In the genomic region with DNA sequence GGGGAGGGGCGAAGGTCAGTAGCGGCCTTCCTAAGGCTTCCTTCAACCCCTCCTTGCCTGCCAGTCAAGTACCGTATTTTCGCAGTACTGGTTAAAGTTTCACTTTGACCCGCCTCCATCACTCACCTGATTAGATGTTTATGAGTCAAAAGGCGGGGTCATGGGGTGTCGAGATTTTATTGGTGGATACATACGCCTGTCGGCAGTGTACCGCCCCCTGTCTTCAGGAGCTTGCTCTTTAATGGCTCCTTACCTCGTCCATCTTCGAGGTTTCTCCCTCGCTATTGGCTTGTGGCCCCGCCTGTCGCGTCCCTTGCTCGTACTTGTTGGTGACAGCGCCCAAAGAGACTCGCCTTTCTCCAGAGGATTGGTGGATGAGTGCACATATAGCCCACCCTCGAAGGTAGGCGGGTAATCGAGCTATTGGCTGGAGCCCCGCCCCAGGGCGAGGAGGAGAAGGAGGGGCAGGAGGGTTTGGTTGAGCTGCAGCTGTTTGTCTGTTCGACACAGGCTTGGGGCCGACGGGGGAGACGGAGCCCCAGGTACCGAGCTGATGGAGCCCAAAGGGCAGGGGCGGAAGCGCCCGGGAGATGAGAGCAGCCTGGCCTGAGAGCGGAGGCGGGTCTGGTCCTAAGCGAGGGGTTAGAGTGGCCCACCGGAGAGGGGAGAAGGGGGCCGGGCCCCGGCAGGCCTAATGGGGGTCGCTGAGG, we compare ENCODE assay signal across 1 cellular context.
TF ChIP-seq lines count a peak whose summit lies in the region.

A gene with protein sequence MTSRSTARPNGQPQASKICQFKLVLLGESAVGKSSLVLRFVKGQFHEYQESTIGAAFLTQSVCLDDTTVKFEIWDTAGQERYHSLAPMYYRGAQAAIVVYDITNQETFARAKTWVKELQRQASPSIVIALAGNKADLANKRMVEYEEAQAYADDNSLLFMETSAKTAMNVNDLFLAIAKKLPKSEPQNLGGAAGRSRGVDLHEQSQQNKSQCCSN (plus strand): TSS at position 481 of the 710 bp plus-strand sequence. CDS start 12,883 bp downstream, outside the sequence.

TF ChIP-seq in HepG2, 621 proteins besides CTCF, POLR2A, EP300 and RAD21 (continued from another document and continues in another):
- TF ChIP-seq, protein P1, sequence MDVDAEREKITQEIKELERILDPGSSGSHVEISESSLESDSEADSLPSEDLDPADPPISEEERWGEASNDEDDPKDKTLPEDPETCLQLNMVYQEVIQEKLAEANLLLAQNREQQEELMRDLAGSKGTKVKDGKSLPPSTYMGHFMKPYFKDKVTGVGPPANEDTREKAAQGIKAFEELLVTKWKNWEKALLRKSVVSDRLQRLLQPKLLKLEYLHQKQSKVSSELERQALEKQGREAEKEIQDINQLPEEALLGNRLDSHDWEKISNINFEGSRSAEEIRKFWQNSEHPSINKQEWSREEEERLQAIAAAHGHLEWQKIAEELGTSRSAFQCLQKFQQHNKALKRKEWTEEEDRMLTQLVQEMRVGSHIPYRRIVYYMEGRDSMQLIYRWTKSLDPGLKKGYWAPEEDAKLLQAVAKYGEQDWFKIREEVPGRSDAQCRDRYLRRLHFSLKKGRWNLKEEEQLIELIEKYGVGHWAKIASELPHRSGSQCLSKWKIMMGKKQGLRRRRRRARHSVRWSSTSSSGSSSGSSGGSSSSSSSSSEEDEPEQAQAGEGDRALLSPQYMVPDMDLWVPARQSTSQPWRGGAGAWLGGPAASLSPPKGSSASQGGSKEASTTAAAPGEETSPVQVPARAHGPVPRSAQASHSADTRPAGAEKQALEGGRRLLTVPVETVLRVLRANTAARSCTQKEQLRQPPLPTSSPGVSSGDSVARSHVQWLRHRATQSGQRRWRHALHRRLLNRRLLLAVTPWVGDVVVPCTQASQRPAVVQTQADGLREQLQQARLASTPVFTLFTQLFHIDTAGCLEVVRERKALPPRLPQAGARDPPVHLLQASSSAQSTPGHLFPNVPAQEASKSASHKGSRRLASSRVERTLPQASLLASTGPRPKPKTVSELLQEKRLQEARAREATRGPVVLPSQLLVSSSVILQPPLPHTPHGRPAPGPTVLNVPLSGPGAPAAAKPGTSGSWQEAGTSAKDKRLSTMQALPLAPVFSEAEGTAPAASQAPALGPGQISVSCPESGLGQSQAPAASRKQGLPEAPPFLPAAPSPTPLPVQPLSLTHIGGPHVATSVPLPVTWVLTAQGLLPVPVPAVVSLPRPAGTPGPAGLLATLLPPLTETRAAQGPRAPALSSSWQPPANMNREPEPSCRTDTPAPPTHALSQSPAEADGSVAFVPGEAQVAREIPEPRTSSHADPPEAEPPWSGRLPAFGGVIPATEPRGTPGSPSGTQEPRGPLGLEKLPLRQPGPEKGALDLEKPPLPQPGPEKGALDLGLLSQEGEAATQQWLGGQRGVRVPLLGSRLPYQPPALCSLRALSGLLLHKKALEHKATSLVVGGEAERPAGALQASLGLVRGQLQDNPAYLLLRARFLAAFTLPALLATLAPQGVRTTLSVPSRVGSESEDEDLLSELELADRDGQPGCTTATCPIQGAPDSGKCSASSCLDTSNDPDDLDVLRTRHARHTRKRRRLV (CRISPR knock-in tag; IDR thresholded peaks at IDR 0.05), result peak; percentile 68; the same call in 1 of the 2 replicates
- TF ChIP-seq MAZ (IDR thresholded peaks at IDR 0.05; ENCODE audit: borderline replicate concordance, low read depth, low read length) (peak; percentile 67), MAZ (CRISPR knock-in tag; IDR thresholded peaks at IDR 0.05; ENCODE audit: low read depth) (peak; percentile 48; the same call in 1 of the 2 replicates), ZNF160 (CRISPR knock-in tag; IDR thresholded peaks at IDR 0.05) (no peak), HOXD1 (CRISPR knock-in tag; IDR thresholded peaks at IDR 0.05) (peak; percentile 62; the same call in 1 of the 2 replicates), ZNF672 (CRISPR knock-in tag; IDR thresholded peaks at IDR 0.05) (no peak), SAP130 (CRISPR knock-in tag; IDR thresholded peaks at IDR 0.05; ENCODE audit: low read depth) (peak; percentile 97), NR2F2 (IDR thresholded peaks at IDR 0.05; ENCODE audit: borderline replicate concordance, low read depth) (peak; percentile 34; the same call in 1 of the 2 replicates), THAP11 (CRISPR knock-in tag; IDR thresholded peaks at IDR 0.05) (peak; percentile 92), TCF12 (IDR thresholded peaks at IDR 0.05) (no peak), TCF12 (CRISPR knock-in tag; IDR thresholded peaks at IDR 0.05) (no peak; the same call in 1 of the 2 replicates), ZNF790 (CRISPR knock-in tag; IDR thresholded peaks at IDR 0.05; ENCODE audit: borderline replicate concordance) (no peak), TGIF2 (CRISPR knock-in tag; IDR thresholded peaks at IDR 0.05) (peak; percentile 69), ZNF589 (CRISPR knock-in tag; conservative IDR thresholded peaks at IDR 0.05) (0 out of 2 replicates have a peak, but pooled peaks have one; percentile 10), KDM2A (CRISPR knock-in tag; IDR thresholded peaks at IDR 0.05; ENCODE audit: borderline replicate concordance, low read depth) (peak; percentile 79), SOX6 (IDR thresholded peaks at IDR 0.05) (no peak), SOX6 (CRISPR knock-in tag; IDR thresholded peaks at IDR 0.05) (peak; percentile 62), ZNF441 (CRISPR knock-in tag; IDR thresholded peaks at IDR 0.05; ENCODE audit: borderline replicate concordance) (no peak), ZNF766 (CRISPR knock-in tag; IDR thresholded peaks at IDR 0.05; ENCODE audit: borderline replicate concordance) (no peak), ZNF570 (CRISPR knock-in tag; IDR thresholded peaks at IDR 0.05; ENCODE audit: borderline replicate concordance) (peak; percentile 90; the same call in 1 of the 2 replicates)
- TF ChIP-seq, protein P2, sequence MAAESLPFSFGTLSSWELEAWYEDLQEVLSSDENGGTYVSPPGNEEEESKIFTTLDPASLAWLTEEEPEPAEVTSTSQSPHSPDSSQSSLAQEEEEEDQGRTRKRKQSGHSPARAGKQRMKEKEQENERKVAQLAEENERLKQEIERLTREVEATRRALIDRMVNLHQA (CRISPR knock-in tag; IDR thresholded peaks at IDR 0.05), result no peak
- TF ChIP-seq, protein P3, sequence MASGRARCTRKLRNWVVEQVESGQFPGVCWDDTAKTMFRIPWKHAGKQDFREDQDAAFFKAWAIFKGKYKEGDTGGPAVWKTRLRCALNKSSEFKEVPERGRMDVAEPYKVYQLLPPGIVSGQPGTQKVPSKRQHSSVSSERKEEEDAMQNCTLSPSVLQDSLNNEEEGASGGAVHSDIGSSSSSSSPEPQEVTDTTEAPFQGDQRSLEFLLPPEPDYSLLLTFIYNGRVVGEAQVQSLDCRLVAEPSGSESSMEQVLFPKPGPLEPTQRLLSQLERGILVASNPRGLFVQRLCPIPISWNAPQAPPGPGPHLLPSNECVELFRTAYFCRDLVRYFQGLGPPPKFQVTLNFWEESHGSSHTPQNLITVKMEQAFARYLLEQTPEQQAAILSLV (CRISPR knock-in tag; IDR thresholded peaks at IDR 0.05; ENCODE audit: borderline replicate concordance), result peak; percentile 61; the same call in 1 of the 2 replicates
- TF ChIP-seq, protein P4, sequence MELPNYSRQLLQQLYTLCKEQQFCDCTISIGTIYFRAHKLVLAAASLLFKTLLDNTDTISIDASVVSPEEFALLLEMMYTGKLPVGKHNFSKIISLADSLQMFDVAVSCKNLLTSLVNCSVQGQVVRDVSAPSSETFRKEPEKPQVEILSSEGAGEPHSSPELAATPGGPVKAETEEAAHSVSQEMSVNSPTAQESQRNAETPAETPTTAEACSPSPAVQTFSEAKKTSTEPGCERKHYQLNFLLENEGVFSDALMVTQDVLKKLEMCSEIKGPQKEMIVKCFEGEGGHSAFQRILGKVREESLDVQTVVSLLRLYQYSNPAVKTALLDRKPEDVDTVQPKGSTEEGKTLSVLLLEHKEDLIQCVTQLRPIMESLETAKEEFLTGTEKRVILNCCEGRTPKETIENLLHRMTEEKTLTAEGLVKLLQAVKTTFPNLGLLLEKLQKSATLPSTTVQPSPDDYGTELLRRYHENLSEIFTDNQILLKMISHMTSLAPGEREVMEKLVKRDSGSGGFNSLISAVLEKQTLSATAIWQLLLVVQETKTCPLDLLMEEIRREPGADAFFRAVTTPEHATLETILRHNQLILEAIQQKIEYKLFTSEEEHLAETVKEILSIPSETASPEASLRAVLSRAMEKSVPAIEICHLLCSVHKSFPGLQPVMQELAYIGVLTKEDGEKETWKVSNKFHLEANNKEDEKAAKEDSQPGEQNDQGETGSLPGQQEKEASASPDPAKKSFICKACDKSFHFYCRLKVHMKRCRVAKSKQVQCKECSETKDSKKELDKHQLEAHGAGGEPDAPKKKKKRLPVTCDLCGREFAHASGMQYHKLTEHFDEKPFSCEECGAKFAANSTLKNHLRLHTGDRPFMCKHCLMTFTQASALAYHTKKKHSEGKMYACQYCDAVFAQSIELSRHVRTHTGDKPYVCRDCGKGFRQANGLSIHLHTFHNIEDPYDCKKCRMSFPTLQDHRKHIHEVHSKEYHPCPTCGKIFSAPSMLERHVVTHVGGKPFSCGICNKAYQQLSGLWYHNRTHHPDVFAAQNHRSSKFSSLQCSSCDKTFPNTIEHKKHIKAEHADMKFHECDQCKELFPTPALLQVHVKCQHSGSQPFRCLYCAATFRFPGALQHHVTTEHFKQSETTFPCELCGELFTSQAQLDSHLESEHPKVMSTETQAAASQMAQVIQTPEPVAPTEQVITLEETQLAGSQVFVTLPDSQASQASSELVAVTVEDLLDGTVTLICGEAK (IDR thresholded peaks at IDR 0.05), result no peak
- TF ChIP-seq, protein P4 (CRISPR knock-in tag; IDR thresholded peaks at IDR 0.05), result peak; percentile 68; the same call in 1 of the 2 replicates
- TF ChIP-seq, protein P5, sequence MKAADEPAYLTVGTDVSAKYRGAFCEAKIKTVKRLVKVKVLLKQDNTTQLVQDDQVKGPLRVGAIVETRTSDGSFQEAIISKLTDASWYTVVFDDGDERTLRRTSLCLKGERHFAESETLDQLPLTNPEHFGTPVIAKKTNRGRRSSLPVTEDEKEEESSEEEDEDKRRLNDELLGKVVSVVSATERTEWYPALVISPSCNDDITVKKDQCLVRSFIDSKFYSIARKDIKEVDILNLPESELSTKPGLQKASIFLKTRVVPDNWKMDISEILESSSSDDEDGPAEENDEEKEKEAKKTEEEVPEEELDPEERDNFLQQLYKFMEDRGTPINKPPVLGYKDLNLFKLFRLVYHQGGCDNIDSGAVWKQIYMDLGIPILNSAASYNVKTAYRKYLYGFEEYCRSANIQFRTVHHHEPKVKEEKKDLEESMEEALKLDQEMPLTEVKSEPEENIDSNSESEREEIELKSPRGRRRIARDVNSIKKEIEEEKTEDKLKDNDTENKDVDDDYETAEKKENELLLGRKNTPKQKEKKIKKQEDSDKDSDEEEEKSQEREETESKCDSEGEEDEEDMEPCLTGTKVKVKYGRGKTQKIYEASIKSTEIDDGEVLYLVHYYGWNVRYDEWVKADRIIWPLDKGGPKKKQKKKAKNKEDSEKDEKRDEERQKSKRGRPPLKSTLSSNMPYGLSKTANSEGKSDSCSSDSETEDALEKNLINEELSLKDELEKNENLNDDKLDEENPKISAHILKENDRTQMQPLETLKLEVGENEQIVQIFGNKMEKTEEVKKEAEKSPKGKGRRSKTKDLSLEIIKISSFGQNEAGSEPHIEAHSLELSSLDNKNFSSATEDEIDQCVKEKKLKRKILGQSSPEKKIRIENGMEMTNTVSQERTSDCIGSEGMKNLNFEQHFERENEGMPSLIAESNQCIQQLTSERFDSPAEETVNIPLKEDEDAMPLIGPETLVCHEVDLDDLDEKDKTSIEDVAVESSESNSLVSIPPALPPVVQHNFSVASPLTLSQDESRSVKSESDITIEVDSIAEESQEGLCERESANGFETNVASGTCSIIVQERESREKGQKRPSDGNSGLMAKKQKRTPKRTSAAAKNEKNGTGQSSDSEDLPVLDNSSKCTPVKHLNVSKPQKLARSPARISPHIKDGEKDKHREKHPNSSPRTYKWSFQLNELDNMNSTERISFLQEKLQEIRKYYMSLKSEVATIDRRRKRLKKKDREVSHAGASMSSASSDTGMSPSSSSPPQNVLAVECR (CRISPR knock-in tag; IDR thresholded peaks at IDR 0.05; ENCODE audit: borderline replicate concordance), result peak; percentile 93
- TF ChIP-seq, protein P6, sequence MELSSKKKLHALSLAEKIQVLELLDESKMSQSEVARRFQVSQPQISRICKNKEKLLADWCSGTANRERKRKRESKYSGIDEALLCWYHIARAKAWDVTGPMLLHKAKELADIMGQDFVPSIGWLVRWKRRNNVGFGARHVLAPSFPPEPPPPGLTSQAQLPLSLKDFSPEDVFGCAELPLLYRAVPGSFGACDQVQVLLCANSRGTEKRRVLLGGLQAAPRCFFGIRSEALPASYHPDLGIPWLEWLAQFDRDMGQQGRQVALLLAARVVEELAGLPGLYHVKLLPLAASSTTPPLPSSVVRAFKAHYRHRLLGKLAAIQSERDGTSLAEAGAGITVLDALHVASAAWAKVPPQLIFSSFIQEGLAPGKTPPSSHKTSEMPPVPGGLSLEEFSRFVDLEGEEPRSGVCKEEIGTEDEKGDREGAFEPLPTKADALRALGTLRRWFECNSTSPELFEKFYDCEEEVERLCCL (CRISPR knock-in tag; IDR thresholded peaks at IDR 0.05; ENCODE audit: borderline replicate concordance), result peak; percentile 83; the same call in 1 of the 2 replicates
- TF ChIP-seq, protein P7, sequence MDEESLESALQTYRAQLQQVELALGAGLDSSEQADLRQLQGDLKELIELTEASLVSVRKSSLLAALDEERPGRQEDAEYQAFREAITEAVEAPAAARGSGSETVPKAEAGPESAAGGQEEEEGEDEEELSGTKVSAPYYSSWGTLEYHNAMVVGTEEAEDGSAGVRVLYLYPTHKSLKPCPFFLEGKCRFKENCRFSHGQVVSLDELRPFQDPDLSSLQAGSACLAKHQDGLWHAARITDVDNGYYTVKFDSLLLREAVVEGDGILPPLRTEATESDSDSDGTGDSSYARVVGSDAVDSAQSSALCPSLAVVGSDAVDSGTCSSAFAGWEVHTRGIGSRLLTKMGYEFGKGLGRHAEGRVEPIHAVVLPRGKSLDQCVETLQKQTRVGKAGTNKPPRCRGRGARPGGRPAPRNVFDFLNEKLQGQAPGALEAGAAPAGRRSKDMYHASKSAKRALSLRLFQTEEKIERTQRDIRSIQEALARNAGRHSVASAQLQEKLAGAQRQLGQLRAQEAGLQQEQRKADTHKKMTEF (CRISPR knock-in tag; IDR thresholded peaks at IDR 0.05), result peak; percentile 75
